21 cellular contexts compared by ENCODE assay signal in the genomic region with DNA sequence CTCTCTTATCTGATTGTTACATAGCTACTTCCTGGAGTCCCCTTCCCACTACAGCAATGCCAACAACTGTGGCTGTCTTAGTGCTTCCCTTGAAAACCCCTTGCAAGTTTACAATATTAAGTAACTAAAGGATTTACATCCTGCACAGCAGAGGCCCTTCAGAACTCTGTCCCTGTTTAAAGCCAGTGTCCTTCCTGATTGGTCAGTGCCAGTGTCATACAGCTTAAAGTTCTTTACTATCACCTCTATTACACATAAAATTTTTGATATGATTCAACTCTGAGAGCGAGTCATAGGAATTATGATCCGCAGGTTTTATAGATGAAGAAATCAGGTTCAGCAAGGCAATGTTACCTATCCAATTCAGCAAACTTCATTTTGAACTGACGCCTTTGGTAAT.
"Had no signal": no experiment of that assay in that cellular context is flagged by ENCODE, and none has a peak within 500 bp of the region (broad histone marks: within the 10 kb centered on the region; RNA-seq: fewer than 3 reads in every experiment).

No MANE protein-coding gene starts in this region.

- H3K79me2 ChIP-seq: hepatocyte had no signal

- H3K4me3 ChIP-seq: hepatocyte, left ventricle myocardium inferior, lung, spleen, tibial artery, upper lobe of left lung, uterus had no signal

- ATAC-seq: effector memory CD8-positive, alpha-beta T cell; left cardiac atrium; naive thymus-derived CD4-positive, alpha-beta T cell; sciatic nerve; stimulated activated memory B cell treated with anti-CD40 and anti-IgM and Interleukin-4, amounts not matched to agents 10 μg/mL and 1 μg/mL and 100 μg/mL, for 72 hours had no signal

- H3K9me3 ChIP-seq: left ventricle myocardium inferior, spleen, tibial artery, upper lobe of left lung, uterus had no signal

- H3K4me1 ChIP-seq: left ventricle myocardium inferior, spleen, tibial artery, upper lobe of left lung, uterus had no signal

- FAIRE-seq: kidney had no signal

- H3K36me3 ChIP-seq: left ventricle myocardium inferior, spleen, tibial artery, upper lobe of left lung, uterus had no signal

- H2AFZ ChIP-seq: hepatocyte had no signal

- H3K4me2 ChIP-seq: hepatocyte had no signal

- H3K27ac ChIP-seq: hepatocyte, left ventricle myocardium inferior, spleen, tibial artery, upper lobe of left lung, uterus had no signal

- DNase-seq: cortex of kidney; effector memory CD8-positive, alpha-beta T cell; erythroblast; foreskin melanocyte; head of caudate nucleus; kidney; left cardiac atrium; left ventricle myocardium inferior; mesendoderm; naive thymus-derived CD4-positive, alpha-beta T cell; spleen; stimulated activated CD4-positive, alpha-beta T cell treated with anti-CD3 and anti-CD28 coated beads, Interleukin-15, amount 100 ng/mL, for 24 hours; stimulated activated CD4-positive, alpha-beta T cell treated with anti-CD3 and anti-CD28 coated beads, Interleukin-1b, Interleukin-23, amount 100 ng/mL, for 48 hours; stimulated activated CD4-positive, alpha-beta T cell treated with anti-CD3 and anti-CD28 coated beads, Interleukin-4, amount 100 ng/mL, for 24 hours; tibial artery; upper lobe of left lung; uterus had no signal

- H3K27me3 ChIP-seq: hepatocyte, spleen, tibial artery, upper lobe of left lung, uterus had no signal
